8 cellular contexts compared by ENCODE assay signal in genomic region chrX:30822068-30822671, GRCh38.
DNase-seq lines count a peak whose midpoint lies in the region; ATAC-seq and TF ChIP-seq lines count a peak whose summit lies in the region.

No MANE protein-coding gene starts in this region.

- no peak overlapping the region for H3K4me2 ChIP-seq in Loucy (ENCODE audit: low read depth, low read length, poor library complexity, severe bottlenecking)

- no peak overlapping the region for H3K4me3 ChIP-seq in Loucy (ENCODE audit: low read length, poor library complexity, severe bottlenecking)
- no peak overlapping the region for H3K4me3 ChIP-seq in fibroblast of the aortic adventitia (ENCODE audit: low read depth, low read length)

- DNase-seq in fibroblast of the aortic adventitia (ENCODE audit: low read depth): no peak
- no peak for DNase-seq in effector memory CD8-positive, alpha-beta T cell
- no peak for DNase-seq in activated CD4-positive, CD25-positive, alpha-beta regulatory T cell treated with anti-CD3 and anti-CD28 coated beads, Interleukin-2, amount 50 U/mL, for 72 hours
- DNase-seq in NCI-H1048 (lab: John Stamatoyannopoulos, UW): no peak
- DNase-seq in activated CD4-positive, alpha-beta T cell treated with anti-CD3 and anti-CD28 coated beads for 1 hour: no peak

- H3K9ac ChIP-seq in Loucy (ENCODE audit: low read depth, low read length, poor library complexity, severe bottlenecking): no peak overlapping the region

- no peaks in the 10 kb centered on the region for H3K27me3 ChIP-seq in Loucy (ENCODE audit: insufficient read depth, low read length, poor library complexity, severe bottlenecking)

- peaks cover 0 to 1% of the 10 kb centered on the region in 2 donors for H3K27me3 Mint-ChIP-seq in effector memory CD8-positive, alpha-beta T cell

- peaks cover 0 to 1% of the 10 kb centered on the region in 2 donors for H3K4me1 Mint-ChIP-seq in effector memory CD8-positive, alpha-beta T cell (ENCODE audit: low read depth in 2 of 2)

- no peaks in the 10 kb centered on the region for H3K4me1 ChIP-seq in Loucy (ENCODE audit: insufficient read depth, low read length, poor library complexity, severe bottlenecking)

- H2AFZ ChIP-seq in Loucy (ENCODE audit: low read length): no peak overlapping the region

- peak; percentile 42 for TF ChIP-seq CTCF in Loucy (conservative IDR thresholded peaks at IDR 0.05; ENCODE audit: low read length)
- peak; percentile 12 for TF ChIP-seq CTCF in fibroblast of the aortic adventitia (IDR thresholded peaks at IDR 0.05; ENCODE audit: insufficient read depth, low read length)

- H3K9me3 Mint-ChIP-seq in effector memory CD8-positive, alpha-beta T cell: no peaks in the 10 kb centered on the region

- H3F3A ChIP-seq in Loucy (ENCODE audit: low read depth): no peaks in the 10 kb centered on the region

- ATAC-seq in GM18502 (IDR thresholded peaks at IDR 0.05; ENCODE audit: poor library complexity, unreplicated experiment): peak; percentile 87
- peak; percentile 84 for ATAC-seq in GM21825 (IDR thresholded peaks at IDR 0.05; ENCODE audit: unreplicated experiment)
- no peak for ATAC-seq in effector memory CD8-positive, alpha-beta T cell (replicated peaks)

- no peaks in the 10 kb centered on the region for H3K9me2 ChIP-seq in Loucy (replicated peaks; ENCODE audit: low read depth, low read length)

- H3K36me3 ChIP-seq in Loucy (ENCODE audit: insufficient read depth, low read length): no peaks in the 10 kb centered on the region

- H3K9me3 ChIP-seq in Loucy (ENCODE audit: insufficient read depth, low read depth, low read length): no peaks in the 10 kb centered on the region

- H4K20me1 ChIP-seq in Loucy (ENCODE audit: insufficient read depth, low read length, poor library complexity, severe bottlenecking): no peaks in the 10 kb centered on the region

- H3K36me3 Mint-ChIP-seq in effector memory CD8-positive, alpha-beta T cell (ENCODE audit: insufficient read depth): no peaks in the 10 kb centered on the region

- H3K79me2 ChIP-seq in Loucy (ENCODE audit: insufficient read depth, low read length): no peaks in the 10 kb centered on the region

- no peak overlapping the region for H3K4me3 Mint-ChIP-seq in effector memory CD8-positive, alpha-beta T cell

- no peak overlapping the region for H3K27ac Mint-ChIP-seq in effector memory CD8-positive, alpha-beta T cell
